8 cellular contexts compared by ENCODE assay signal in genomic region chr18:59900222-59901128, GRCh38. TPM values are rescaled to one million over a fixed set of nuclear protein-coding genes. Genes with fewer than 3 reads are reported as not detected.
A peak's percentile ranks its signal among the peaks of the same experiment; 100 is the strongest.
DNase-seq lines count a peak whose midpoint lies in the region; ATAC-seq and TF ChIP-seq lines count a peak whose summit lies in the region.

No MANE protein-coding gene starts in this region.

- H3K4me3 ChIP-seq in heart left ventricle = peak overlapping the region; percentile 45 to 84 (median 67)

- POLR2A ChIA-PET in RWPE1 (lab: Yijun Ruan, JAX; ENCODE audit: low non-redundant PET) = interaction anchor here (0.5 to 1.0 kb wide), 3 partner anchors 36 to 220 kb away, joined by 5 to 6 read pairs (median 6); no protein-coding TSS in a partner anchor

- H3K27ac ChIP-seq in RWPE1 = peak overlapping the region; percentile 98
- peak overlapping the region in 11 of 12 donors; percentile 5 to 87 (median 71) for H3K27ac ChIP-seq in heart left ventricle

- H3K36me3 ChIP-seq in heart left ventricle = no peaks in the 10 kb centered on the region

- in situ Hi-C loops in KBM-7 (cut with MboI; ENCODE audit: low pct_unique_long_range_greater_than_20kb, low sequenced_read_pairs) = no loop called here

- no peak for TF ChIP-seq POLR2A in heart left ventricle (IDR thresholded peaks at IDR 0.05)

- H3K27me3 ChIP-seq in heart left ventricle = peaks cover 0 to 82% (median 12%) of the 10 kb centered on the region in 9 donors

- peaks cover 0 to 43% (median 15%) of the 10 kb centered on the region in 12 donors for H3K4me1 ChIP-seq in heart left ventricle

- peak; percentile 41 for ATAC-seq in GM21528 (IDR thresholded peaks at IDR 0.05; ENCODE audit: low FRiP score, unreplicated experiment)
- ATAC-seq in heart left ventricle = peak in 3 of 4 donors; percentile 26 to 46 (median 46)

- no peak for TF ChIP-seq CTCF in RWPE1 (conservative IDR thresholded peaks at IDR 0.05; ENCODE audit: low read depth)
- no peak for TF ChIP-seq CTCF in heart left ventricle (IDR thresholded peaks at IDR 0.05)

- intact Hi-C loops in heart left ventricle (cut with DNase I) = no loop called here

- CTCF ChIA-PET in RWPE1 (lab: Yijun Ruan, JAX) = interaction anchor here (0.6 to 1.0 kb wide), 5 partner anchors 12 to 70 kb away, joined by 3 to 4 read pairs (median 3); no protein-coding TSS in a partner anchor

- peak; percentile 63 for DNase-seq in DMS79 (lab: John Stamatoyannopoulos, UW)
- peak; percentile 87 for DNase-seq in KBM-7
- DNase-seq in RWPE1 (ENCODE audit: low spot score) = peak; percentile 43
- peak; percentile 87 for DNase-seq in activated effector memory CD4-positive, alpha-beta T cell treated with anti-CD3 and anti-CD28 coated beads, Interleukin-2, amount 50 U/mL, for 16 hours
- DNase-seq in heart left ventricle = peak in 3 of 5 donors; percentile 7 to 31 (median 26)
- peak; percentile 81 for DNase-seq in retina
- no peak for DNase-seq in OCI-M2 (lab: John Stamatoyannopoulos, UW; ENCODE audit: unreplicated experiment)

- no peaks in the 10 kb centered on the region for H3K9me3 ChIP-seq in heart left ventricle

- WGBS in heart left ventricle, 4 donors = 1 to 4% (median 2%) methylated on average over 28 to 51 of the region's 51 CpGs

RNA-seq across cellular contexts. Expression of gene PMAIP1, which starts 0.7 kb away (rescaled TPM):
- total RNA-seq in heart left ventricle = 1 to 10 TPM in 2 of 9 donors, under 1 TPM in 5, not detected in 2; 0.15 to 1.8 (median 0.37) TPM
- under 1 TPM; 0.15 to 0.40 TPM for polyA plus RNA-seq in heart left ventricle
